In genomic region chr2:130544978-130545377, GRCh38 we compare ENCODE assay signal across 19 cellular contexts. TPM values are rescaled to one million over a fixed set of nuclear protein-coding genes. Genes with fewer than 3 reads are reported as not detected.
"Had no signal": no experiment of that assay in that cellular context is flagged by ENCODE, and none has a peak within 500 bp of the region (broad histone marks: within the 10 kb centered on the region; RNA-seq: fewer than 3 reads in every experiment).

No MANE protein-coding gene starts in this region.

RNA-seq across cellular contexts. Expression of gene CFC1B, which starts 24.0 kb away (rescaled TPM):
- total RNA-seq: activated naive CD4-positive, alpha-beta T cell treated with anti-CD3 and anti-CD28 coated beads for 36 hours; activated naive CD4-positive, alpha-beta T cell treated with anti-CD3 and anti-CD28 coated beads, Interleukin-2, amount 50 U/mL, for 72 hours; activated naive CD8-positive, alpha-beta T cell treated with anti-CD3 and anti-CD28 coated beads for 36 hours; activated naive CD8-positive, alpha-beta T cell treated with anti-CD3 and anti-CD28 coated beads, Interleukin-2, amount 10 ng/mL, durations not matched to agents 7 days and 5 days; activated T-cell treated with anti-CD3 and anti-CD28 coated beads, Interleukin-2, amount 50 U/mL, for 4 hours; activated T-cell treated with anti-CD3 and anti-CD28 coated beads, Interleukin-2, amount 50 U/mL, for 72 hours; activated T-helper 1 cell treated with anti-CD3 and anti-CD28 coated beads, Interleukin-12 subunit alpha, Interleukin-12 subunit beta, Interleukin-2, Interleukin-4 antibody, amounts not matched to agents 30 ng/mL and 10 ng/mL and 1 ng/mL, durations not matched to agents 14 hours and 24 hours and 36 hours; activated T-helper 17 cell treated with anti-CD3 and anti-CD28 coated beads, Interleukin-2, amount 50 U/mL, for 72 hours; activated T-helper 2 cell treated with anti-CD3 and anti-CD28 coated beads, Interferon-gamma antibody, Interleukin-2, Interleukin-4, amounts not matched to agents 10 μg/mL and 5 μg/mL and 100 μg/mL, durations not matched to agents 14 hours and 24 hours and 36 hours; adrenal gland; ascending aorta; astrocyte; body of pancreas; breast epithelium; bronchial epithelial cell; cardiac muscle cell; cardiac septum; cerebellum; chondrocyte had no signal
- polyA plus RNA-seq: adrenal gland, cardiac muscle cell had no signal

RNA-seq across cellular contexts. Expression of gene POTEI, which starts 35.9 kb away (rescaled TPM):
- total RNA-seq: activated naive CD4-positive, alpha-beta T cell treated with anti-CD3 and anti-CD28 coated beads for 36 hours; activated naive CD4-positive, alpha-beta T cell treated with anti-CD3 and anti-CD28 coated beads, Interleukin-2, amount 50 U/mL, for 72 hours; activated naive CD8-positive, alpha-beta T cell treated with anti-CD3 and anti-CD28 coated beads for 36 hours; activated naive CD8-positive, alpha-beta T cell treated with anti-CD3 and anti-CD28 coated beads, Interleukin-2, amount 10 ng/mL, durations not matched to agents 7 days and 5 days; activated T-cell treated with anti-CD3 and anti-CD28 coated beads, Interleukin-2, amount 50 U/mL, for 4 hours; activated T-cell treated with anti-CD3 and anti-CD28 coated beads, Interleukin-2, amount 50 U/mL, for 72 hours; activated T-helper 1 cell treated with anti-CD3 and anti-CD28 coated beads, Interleukin-12 subunit alpha, Interleukin-12 subunit beta, Interleukin-2, Interleukin-4 antibody, amounts not matched to agents 30 ng/mL and 10 ng/mL and 1 ng/mL, durations not matched to agents 14 hours and 24 hours and 36 hours; activated T-helper 17 cell treated with anti-CD3 and anti-CD28 coated beads, Interleukin-2, amount 50 U/mL, for 72 hours; activated T-helper 2 cell treated with anti-CD3 and anti-CD28 coated beads, Interferon-gamma antibody, Interleukin-2, Interleukin-4, amounts not matched to agents 10 μg/mL and 5 μg/mL and 100 μg/mL, durations not matched to agents 14 hours and 24 hours and 36 hours; ascending aorta; bronchial epithelial cell; cardiac septum had no signal

RNA-seq across cellular contexts. Expression of gene CFC1, which starts 54.4 kb away (rescaled TPM):
- total RNA-seq: activated naive CD4-positive, alpha-beta T cell treated with anti-CD3 and anti-CD28 coated beads for 36 hours; activated naive CD4-positive, alpha-beta T cell treated with anti-CD3 and anti-CD28 coated beads, Interleukin-2, amount 50 U/mL, for 72 hours; activated naive CD8-positive, alpha-beta T cell treated with anti-CD3 and anti-CD28 coated beads for 36 hours; activated naive CD8-positive, alpha-beta T cell treated with anti-CD3 and anti-CD28 coated beads, Interleukin-2, amount 10 ng/mL, durations not matched to agents 7 days and 5 days; activated T-cell treated with anti-CD3 and anti-CD28 coated beads, Interleukin-2, amount 50 U/mL, for 72 hours; activated T-helper 1 cell treated with anti-CD3 and anti-CD28 coated beads, Interleukin-12 subunit alpha, Interleukin-12 subunit beta, Interleukin-2, Interleukin-4 antibody, amounts not matched to agents 30 ng/mL and 10 ng/mL and 1 ng/mL, durations not matched to agents 14 hours and 24 hours and 36 hours; activated T-helper 17 cell treated with anti-CD3 and anti-CD28 coated beads, Interleukin-2, amount 50 U/mL, for 72 hours; activated T-helper 2 cell treated with anti-CD3 and anti-CD28 coated beads, Interferon-gamma antibody, Interleukin-2, Interleukin-4, amounts not matched to agents 10 μg/mL and 5 μg/mL and 100 μg/mL, durations not matched to agents 14 hours and 24 hours and 36 hours; ascending aorta; astrocyte; breast epithelium; bronchial epithelial cell; cardiac septum; chondrocyte had no signal
